ENCODE assay signal across 14 cellular contexts in the genomic region with DNA sequence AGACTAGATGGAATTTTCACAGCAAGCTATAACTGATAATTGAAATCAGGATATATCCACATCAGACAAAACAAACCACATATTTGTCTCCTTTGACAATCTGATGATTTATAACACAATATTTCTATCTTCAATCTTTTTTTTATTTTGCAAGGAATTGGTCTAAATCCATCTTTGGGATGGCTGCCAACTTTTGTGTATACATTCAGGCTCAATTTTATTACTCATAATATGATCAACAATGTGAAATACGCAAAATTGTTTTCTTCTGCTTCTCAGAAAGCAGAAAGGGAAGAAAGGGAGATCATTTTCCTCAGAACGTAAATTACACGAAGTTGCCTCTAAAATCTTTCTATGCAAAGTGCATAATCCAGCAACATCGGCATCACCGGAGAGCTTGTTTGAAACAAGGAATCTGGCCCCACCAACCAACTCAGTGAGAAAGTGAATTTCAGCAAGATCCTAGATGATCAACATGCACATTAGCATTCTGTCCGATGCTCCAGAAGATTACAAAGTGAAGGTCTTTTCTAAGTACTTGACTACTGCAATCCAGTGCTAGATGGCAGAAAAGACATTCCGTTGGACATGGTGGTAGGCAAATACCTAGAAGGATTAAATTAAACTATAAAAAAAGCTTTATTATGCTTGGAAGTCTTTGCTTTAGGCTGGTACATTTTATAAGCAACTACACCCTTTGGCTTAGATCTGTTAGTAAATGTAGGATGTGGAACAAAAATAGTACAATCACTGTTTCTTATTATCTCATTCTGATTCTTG.
A peak's percentile ranks its signal among the peaks of the same experiment; 100 is the strongest.
DNase-seq lines count a peak whose midpoint lies in the region; ATAC-seq and TF ChIP-seq lines count a peak whose summit lies in the region.
"Had no signal": no experiment of that assay in that cellular context is flagged by ENCODE, and none has a peak within 500 bp of the region (broad histone marks: within the 10 kb centered on the region; RNA-seq: fewer than 3 reads in every experiment).

No MANE protein-coding gene starts in this region.

- peak overlapping the region; percentile 85 for H3K27ac ChIP-seq in GM23248
- H3K27ac ChIP-seq in ascending aorta = peak overlapping the region; percentile 58 to 76
- peak overlapping the region in 3 of 4 donors; percentile 46 to 64 (median 50) for H3K27ac ChIP-seq in gastroesophageal sphincter
- H3K27ac ChIP-seq in subcutaneous abdominal adipose tissue (ENCODE audit: low read depth, low read length) = peak overlapping the region; percentile 25

- H4K20me1 ChIP-seq in GM23248 (ENCODE audit: insufficient read depth) = no peaks in the 10 kb centered on the region

- H3K4me1 ChIP-seq in GM23248 (ENCODE audit: insufficient read depth) (peaks cover 34% of the 10 kb centered on the region), ascending aorta (peaks cover 2 to 27% of the 10 kb centered on the region in 2 donors), gastroesophageal sphincter (peaks cover 4 to 17% (median 4%) of the 10 kb centered on the region in 3 donors), subcutaneous abdominal adipose tissue (ENCODE audit: control insufficient read depth in 5 of 5, insufficient read depth in 5 of 5, low read length in 5 of 5) (peaks cover 0 to 13% (median 7%) of the 10 kb centered on the region in 5 donors)

- in situ Hi-C loops in GM23248 (cut with MboI) = no loop called here

- peaks cover 33% of the 10 kb centered on the region for H3F3A ChIP-seq in GM23248 (ENCODE audit: insufficient read depth)

- 12 to 14% methylated on average over 7 of the region's 7 CpGs for WGBS in GM23248 (ENCODE audit: low coverage in 1 of 2, low lambda C conversion rate in 2 of 2, missing lambda C conversion rate in 2 of 2), 2 experiments
- 59 to 74% methylated on average over 7 of the region's 7 CpGs for whole genome bisulfite sequencing in gastroesophageal sphincter (ENCODE audit: low coverage in 1 of 2), 2 donors

- H3K27me3 ChIP-seq in GM23248 (replicated peaks; ENCODE audit: insufficient read depth) (no peaks in the 10 kb centered on the region), ascending aorta (no peaks in the 10 kb centered on the region), gastroesophageal sphincter (no peaks in the 10 kb centered on the region), subcutaneous abdominal adipose tissue (ENCODE audit: control insufficient read depth in 5 of 5, insufficient read depth in 4 of 5, low read length in 5 of 5) (no peaks in the 10 kb centered on the region)

- peak overlapping the region; percentile 83 for H2AFZ ChIP-seq in GM23248

- TF ChIP-seq EP300 in gastroesophageal sphincter (IDR thresholded peaks at IDR 0.05) = no peak

- intact Hi-C loops in ascending aorta (cut with DNase I) = loop anchor here (5.0 kb wide), 2 partner anchors 91 to 299 kb away; no protein-coding TSS in a partner anchor

- H3K4me3 ChIP-seq in GM23248 (peak overlapping the region; percentile 38), ascending aorta (peak overlapping the region in 1 of 2 donors; percentile 8), gastroesophageal sphincter (no peak overlapping the region), subcutaneous abdominal adipose tissue (ENCODE audit: low read depth in 1 of 5, low read length in 5 of 5) (no peak overlapping the region)

- no peak for TF ChIP-seq POLR2A in gastroesophageal sphincter (IDR thresholded peaks at IDR 0.05)

- DNase-seq in GM23248 = peak; percentile 51
- DNase-seq in ascending aorta (ENCODE audit: low spot score in 2 of 2) = no peak
- DNase-seq in medulla oblongata (ENCODE audit: extremely low spot score) = no peak
- DNase-seq in ureter (ENCODE audit: low spot score) = no peak
- no peak for DNase-seq in hypothalamus (lab: John Stamatoyannopoulos, UW)
- no peak for DNase-seq in activated CD4-positive, alpha-beta T cell treated with anti-CD3 and anti-CD28 coated beads for 1 hour
- DNase-seq: activated CD4-positive, alpha-beta T cell treated with anti-CD3 and anti-CD28 coated beads, Interleukin-2, amount 50 U/mL, for 4 hours; CD8-positive, alpha-beta T cell; NCI-H226; stimulated activated CD4-positive, alpha-beta T cell treated with anti-CD3 and anti-CD28 coated beads, Interleukin-4, amount 100 ng/mL, for 4 hours; stimulated activated naive CD4-positive, alpha-beta T cell had no signal

- H3K4me2 ChIP-seq in GM23248 (ENCODE audit: unreplicated experiment) = peak overlapping the region; percentile 82

- H3K79me2 ChIP-seq in GM23248 (ENCODE audit: insufficient read depth) = no peaks in the 10 kb centered on the region

- no peaks in the 10 kb centered on the region for H3K9me2 ChIP-seq in GM23248 (ENCODE audit: insufficient read depth)

- TF ChIP-seq CTCF in ascending aorta (IDR thresholded peaks at IDR 0.05) = peak in 1 of 3 experiments; percentile 30
- TF ChIP-seq CTCF in gastroesophageal sphincter (IDR thresholded peaks at IDR 0.05) = no peak

- H3K36me3 ChIP-seq in GM23248 (ENCODE audit: low read depth) = no peaks in the 10 kb centered on the region
- H3K36me3 ChIP-seq in ascending aorta = no peaks in the 10 kb centered on the region
- no peaks in the 10 kb centered on the region for H3K36me3 ChIP-seq in gastroesophageal sphincter
- no peaks in the 10 kb centered on the region for H3K36me3 ChIP-seq in subcutaneous abdominal adipose tissue (ENCODE audit: control insufficient read depth in 5 of 5, insufficient read depth in 5 of 5, low read length in 5 of 5)

- H3K9me3 ChIP-seq in GM23248 (ENCODE audit: low read depth) (no peaks in the 10 kb centered on the region), ascending aorta (no peaks in the 10 kb centered on the region), gastroesophageal sphincter (no peaks in the 10 kb centered on the region), subcutaneous abdominal adipose tissue (ENCODE audit: control insufficient read depth in 5 of 5, low read length in 5 of 5) (no peaks in the 10 kb centered on the region)

- H3K9ac ChIP-seq in GM23248 (peak overlapping the region; percentile 71), subcutaneous abdominal adipose tissue (ENCODE audit: low read length in 5 of 5) (no peak overlapping the region)

- no peak for ATAC-seq in gastroesophageal sphincter
- ATAC-seq: activated T-helper 17 cell treated with anti-CD3 and anti-CD28 coated beads, Interleukin-2, amount 50 U/mL, for 72 hours; CD8-positive, alpha-beta T cell had no signal

Comparison
In these comparisons a context has a peak if more than half of its experiments do, and no peak if none do; other contexts are left out.
1. H3K27ac ChIP-seq: peak in every context shown above with its lines; median percentile 85 in GM23248; 67 in ascending aorta; 50 in gastroesophageal sphincter; 25 in subcutaneous abdominal adipose tissue.